In genomic region chr19:31377736-31378135, GRCh38 we compare ENCODE assay signal across 25 cellular contexts. TPM values are rescaled to one million over a fixed set of nuclear protein-coding genes. Genes with fewer than 3 reads are reported as not detected.
DNase-seq lines count a peak whose midpoint lies in the region; ATAC-seq, FAIRE-seq and TF ChIP-seq lines count a peak whose summit lies in the region.
"Had no signal": no experiment of that assay in that cellular context is flagged by ENCODE, and none has a peak within 500 bp of the region (broad histone marks: within the 10 kb centered on the region; RNA-seq: fewer than 3 reads in every experiment).

No MANE protein-coding gene starts in this region.

- TF ChIP-seq EP300 in A549 (IDR thresholded peaks at IDR 0.05), result no peak

- TF ChIP-seq RAD21 in A549 (conservative IDR thresholded peaks at IDR 0.05 in 1 of 2, IDR thresholded peaks at IDR 0.05 in 1 of 2), result no peak

- POLR2A ChIA-PET in A549 (lab: Yijun Ruan, JAX) (no interaction called here), PC-3 (lab: Charles Lee; ENCODE audit: unreplicated experiment) (no interaction called here)

- no peak for DNase-seq in A549 (ENCODE audit: low read depth in 1 of 2, low spot score in 1 of 2)
- DNase-seq in PC-3, result no peak
- peak; percentile 18 for DNase-seq in fibroblast of peridontal ligament (ENCODE audit: extremely low read depth)
- DNase-seq in psoas muscle, result no peak
- DNase-seq in NCI-H2227 treated with DMSO at 0.1 percent for 48 hours (lab: John Stamatoyannopoulos, UW), result no peak
- DNase-seq in kidney, result no peak
- DNase-seq in DMS53 treated with DMSO at 0.1 percent for 48 hours (lab: John Stamatoyannopoulos, UW; ENCODE audit: unreplicated experiment), result no peak
- DNase-seq in gastrocnemius medialis, result no peak
- DNase-seq: activated CD4-positive, alpha-beta T cell treated with anti-CD3 and anti-CD28 coated beads for 1 hour; activated CD8-positive, alpha-beta T cell treated with anti-CD3 and anti-CD28 coated beads, Interleukin-2, amount 10 ng/mL, durations not matched to agents 7 days and 5 days; activated effector memory CD4-positive, alpha-beta T cell treated with Interleukin-2 at 50 U/mL for 16 hours; aorta; dermis blood vessel endothelial cell; DMS153; esophagus squamous epithelium; glutamatergic neuron; KBM-7; NCI-H2081; NCI-H345; stimulated activated naive CD8-positive, alpha-beta T cell treated with anti-CD3 and anti-CD28 coated beads, Interleukin-15, Interleukin-2, amounts not matched to agents 100 U/mL and 50 U/mL, for 24 hours; T-helper 17 cell had no signal

- FAIRE-seq in A549 (lab: Jason Lieb, UNC), result peak; percentile 90
- FAIRE-seq in kidney (lab: Jason Lieb, UNC), result no peak

- no peak overlapping the region for H2AFZ ChIP-seq in PC-3 (ENCODE audit: low read length)

- H3K9me3 ChIP-seq in A549 (no peaks in the 10 kb centered on the region), PC-3 (ENCODE audit: low read length) (no peaks in the 10 kb centered on the region), psoas muscle (peaks cover 2% of the 10 kb centered on the region), kidney (ENCODE audit: control insufficient read depth in 1 of 2, low read length in 2 of 2) (peaks cover 0 to 5% of the 10 kb centered on the region in 2 donors), gastrocnemius medialis (no peaks in the 10 kb centered on the region)
- H3K9me3 ChIP-seq: BLaER1, esophagus squamous epithelium, thoracic aorta had no signal

- H3K4me3 ChIP-seq in A549 (no peak overlapping the region), PC-3 (ENCODE audit: low read length) (no peak overlapping the region), psoas muscle (no peak overlapping the region), kidney (ENCODE audit: low read length in 2 of 2) (no peak overlapping the region), gastrocnemius medialis (no peak overlapping the region)
- H3K4me3 ChIP-seq: BLaER1, esophagus squamous epithelium, MG63, thoracic aorta had no signal

- H3K9me2 ChIP-seq in PC-3 (replicated peaks; ENCODE audit: low read length), result no peaks in the 10 kb centered on the region

- in situ Hi-C loops in gastrocnemius medialis (cut with MboI; ENCODE audit: low sequenced_read_pairs in 4 of 4), result no loop called here

- H4K20me1 ChIP-seq in PC-3 (ENCODE audit: low read length), result no peaks in the 10 kb centered on the region
- H4K20me1 ChIP-seq: BLaER1 had no signal

- CTCF ChIA-PET in A549 (lab: Yijun Ruan, JAX) (interaction anchor here (1.1 kb wide), 1 partner anchor 21 kb away, joined by 3 read pairs; no protein-coding TSS in a partner anchor), PC-3 (lab: Charles Lee) (no interaction called here)

- ATAC-seq in A549 (no peak), PC-3 (no peak), psoas muscle (no peak), gastrocnemius medialis (no peak)
- ATAC-seq: activated CD8-positive, alpha-beta T cell treated with anti-CD3 and anti-CD28 coated beads, Interleukin-2, amount 10 ng/mL, durations not matched to agents 7 days and 5 days; stimulated activated naive CD8-positive, alpha-beta T cell treated with anti-CD3 and anti-CD28 coated beads, Interleukin-15, Interleukin-2, amounts not matched to agents 100 U/mL and 50 U/mL, for 24 hours; T-helper 17 cell had no signal

- H3K9ac ChIP-seq in PC-3 (ENCODE audit: low read length), result no peak overlapping the region
- no peak overlapping the region for H3K9ac ChIP-seq in kidney (ENCODE audit: low read length in 2 of 2)
- H3K9ac ChIP-seq: BLaER1 had no signal

- H3K27me3 ChIP-seq in PC-3 (ENCODE audit: low read length), result no peaks in the 10 kb centered on the region
- peaks cover 0 to 2% (median 0%) of the 10 kb centered on the region in 3 donors for H3K27me3 ChIP-seq in psoas muscle (ENCODE audit: insufficient read depth in 3 of 3, low read length in 2 of 3)
- H3K27me3 ChIP-seq in gastrocnemius medialis, result no peaks in the 10 kb centered on the region
- H3K27me3 ChIP-seq: BLaER1, esophagus squamous epithelium, MG63 had no signal

- H3K79me2 ChIP-seq in PC-3 (ENCODE audit: low read length), result no peaks in the 10 kb centered on the region

- TF ChIP-seq CTCF in A549 (IDR thresholded peaks at IDR 0.05), result no peak
- TF ChIP-seq CTCF in PC-3 (conservative IDR thresholded peaks at IDR 0.05; ENCODE audit: low read depth, low read length), result no peak
- TF ChIP-seq CTCF in psoas muscle (IDR thresholded peaks at IDR 0.05), result no peak
- TF ChIP-seq CTCF in kidney (IDR thresholded peaks at IDR 0.05; ENCODE audit: borderline replicate concordance, extremely low read depth, insufficient read depth), result no peak
- TF ChIP-seq CTCF in gastrocnemius medialis (IDR thresholded peaks at IDR 0.05 in 4 of 5, conservative IDR thresholded peaks at IDR 0.05 in 1 of 5), result no peak

- no peak overlapping the region for H3K27ac ChIP-seq in A549
- H3K27ac ChIP-seq in PC-3 (ENCODE audit: low read length), result peak overlapping the region; percentile 39
- peak overlapping the region; percentile 5 for H3K27ac ChIP-seq in psoas muscle
- H3K27ac ChIP-seq in kidney (ENCODE audit: low read depth in 2 of 2, low read length in 2 of 2), result no peak overlapping the region
- no peak overlapping the region for H3K27ac ChIP-seq in gastrocnemius medialis
- H3K27ac ChIP-seq: BLaER1, thoracic aorta had no signal

- WGBS in A549 (ENCODE audit: missing lambda C conversion rate), result 48% methylated on average over 1 of the region's 1 CpG
- 57 to 75% (median 60%) methylated on average over 1 of the region's 1 CpG for WGBS in psoas muscle, 3 donors

- H3K4me1 ChIP-seq in A549 (no peaks in the 10 kb centered on the region), PC-3 (ENCODE audit: insufficient read depth, low read length) (peaks cover 7% of the 10 kb centered on the region; the same call in 1 of the 2 replicates), psoas muscle (no peaks in the 10 kb centered on the region), kidney (ENCODE audit: control insufficient read depth in 1 of 2, insufficient read depth in 1 of 2, low read depth in 1 of 2, low read length in 2 of 2) (no peaks in the 10 kb centered on the region), gastrocnemius medialis (no peaks in the 10 kb centered on the region)

- no peaks in the 10 kb centered on the region for H3F3A ChIP-seq in PC-3 (ENCODE audit: low read length, unreplicated experiment)

- TF ChIP-seq POLR2A in A549 (IDR thresholded peaks at IDR 0.05; ENCODE audit: low read length) (no peak), gastrocnemius medialis (IDR thresholded peaks at IDR 0.05) (no peak)

- H3K36me3 ChIP-seq in PC-3 (ENCODE audit: low read depth, low read length) (no peaks in the 10 kb centered on the region), psoas muscle (ENCODE audit: insufficient read depth in 1 of 2, low read depth in 1 of 2) (no peaks in the 10 kb centered on the region), kidney (ENCODE audit: control insufficient read depth in 1 of 2, insufficient read depth in 2 of 2, low read length in 2 of 2) (no peaks in the 10 kb centered on the region), gastrocnemius medialis (no peaks in the 10 kb centered on the region)
- H3K36me3 ChIP-seq: BLaER1, esophagus squamous epithelium, MG63, thoracic aorta had no signal

- no peak overlapping the region for H3K4me2 ChIP-seq in A549
- no peak overlapping the region for H3K4me2 ChIP-seq in PC-3 (ENCODE audit: low read length)
- H3K4me2 ChIP-seq: BLaER1 had no signal

- BruUV-seq in PC-3 (replicated peaks; lab: Mats Ljungman, UMichigan), result no TSS peak

- intact Hi-C loops in PC-3 (cut with micrococcal nuclease) (no loop called here), psoas muscle (cut with DNase I) (no loop called here), kidney (cut with DNase I) (no loop called here), gastrocnemius medialis (cut with DNase I; ENCODE audit: low total_unique reads) (no loop called here)

TF ChIP-seq in A549, 52 proteins besides CTCF, POLR2A, EP300 and RAD21 (continues in another document):
- TF ChIP-seq FOXS1 (CRISPR knock-in tag; IDR thresholded peaks at IDR 0.05) (no peak), NPAS2 (CRISPR knock-in tag; IDR thresholded peaks at IDR 0.05; ENCODE audit: borderline replicate concordance) (no peak), HOXB5 (CRISPR knock-in tag; IDR thresholded peaks at IDR 0.05) (no peak), BHLHE40 (IDR thresholded peaks at IDR 0.05; ENCODE audit: low read depth, low read length) (no peak), MAX (IDR thresholded peaks at IDR 0.05) (no peak), BCL3 (IDR thresholded peaks at IDR 0.05) (no peak), TP53 (CRISPR knock-in tag; IDR thresholded peaks at IDR 0.05) (no peak), NR3C1 (IDR thresholded peaks at IDR 0.05) (no peak)

RNA-seq across cellular contexts. Expression of gene TSHZ3, which starts 28.5 kb away (rescaled TPM):
- 0.92 and 1.7 TPM in 2 replicates for polyA plus RNA-seq in A549 (2011; rRNA removed)
- 0.77 and 1.1 TPM in 2 replicates for polyA plus RNA-seq in A549 (2012; cell fraction: cytosol; rRNA removed)
- 1.6 and 1.9 TPM in 2 replicates for polyA plus RNA-seq in A549 (2012; cell fraction: nucleus; rRNA removed)
- 2.0 to 2.1 TPM (median 2.0 TPM) in 3 replicates for polyA plus RNA-seq in A549 (2017; fragmentation: RNase III; extraction: RNeasy Plus Mini Kit Qiagen cat#74134 plus additional on column Dnase treatment)
- 2.6 and 2.9 TPM in 2 replicates for polyA minus RNA-seq in A549 (2011; rRNA and poly(A)+ RNA removed)
- 0.18 and 0.23 TPM in 2 replicates for total RNA-seq in PC-3 (2014; rRNA removed)
- 1 to 10 TPM; 1.1 to 2.4 (median 2.3) TPM for total RNA-seq in psoas muscle
- polyA plus RNA-seq in psoas muscle, result 1 to 10 TPM in 1 of 3 donors, under 1 TPM in 2; 0.53 to 6.7 (median 0.65) TPM
- total RNA-seq in kidney, result 8.4 TPM
- 1.7 TPM for polyA plus RNA-seq in kidney (ENCODE audit: insufficient read depth, low read depth, low replicate concordance)
- total RNA-seq in gastrocnemius medialis, result 1 to 10 TPM; 1.6 to 2.3 (median 1.9) TPM
- total RNA-seq: G401 had no signal

Comparison
In these comparisons a context has a peak if more than half of its experiments do, and no peak if none do; other contexts are left out.
1. H3K27ac ChIP-seq: peak in PC-3 (single experiment) and psoas muscle (single experiment); none in A549 (0 of 2), kidney (0 of 2) and gastrocnemius medialis (0 of 4).